Comparison of ENCODE assay signal across 1 cellular context in genomic region chr19:17448190-17448967, GRCh38.
TF ChIP-seq lines count a peak whose summit lies in the region.

TMEM221 (minus strand) TSS chr19:17448668; CDS start chr19:17448462, 206 bp downstream.

TF ChIP-seq in IMR-90, 13 proteins besides CTCF, POLR2A, EP300 and RAD21 (continued from another document):
- TF ChIP-seq ELK1 (IDR thresholded peaks at IDR 0.05; ENCODE audit: borderline replicate concordance, low read depth, low read length): no peak
- no peak for TF ChIP-seq USF2 (IDR thresholded peaks at IDR 0.05; ENCODE audit: low read depth, low read length)
- no peak for TF ChIP-seq RCOR1 (IDR thresholded peaks at IDR 0.05; ENCODE audit: insufficient replicate concordance, low read length)
- TF ChIP-seq CEBPB (IDR thresholded peaks at IDR 0.05; ENCODE audit: low read depth, low read length): no peak
- TF ChIP-seq FOS (IDR thresholded peaks at IDR 0.05; ENCODE audit: low read depth, low read length): no peak
- no peak for TF ChIP-seq CHD1 (IDR thresholded peaks at IDR 0.05; ENCODE audit: low read depth, low read length)
- TF ChIP-seq SMC3 (IDR thresholded peaks at IDR 0.05; ENCODE audit: low read depth, low read length): peak; percentile 29; the same call in 1 of the 2 replicates
- no peak for TF ChIP-seq RFX5 (IDR thresholded peaks at IDR 0.05; ENCODE audit: low read depth, low read length)
- TF ChIP-seq MAZ (IDR thresholded peaks at IDR 0.05; ENCODE audit: borderline replicate concordance, low read depth, low read length): peak; percentile 50; the same call in 1 of the 2 replicates
TF ChIP-seq in IMR-90: peak in this region for 2.
